ENCODE assay signal across 10 cellular contexts in genomic region chr21:16454371-16454770, GRCh38.
DNase-seq lines count a peak whose midpoint lies in the region; ATAC-seq and TF ChIP-seq lines count a peak whose summit lies in the region.
"Had no signal": no experiment of that assay in that cellular context is flagged by ENCODE, and none has a peak within 500 bp of the region (broad histone marks: within the 10 kb centered on the region; RNA-seq: fewer than 3 reads in every experiment).

No MANE protein-coding gene starts in this region.

- no peak overlapping the region for H3K27ac ChIP-seq in neural progenitor cell

- H3K36me3 Mint-ChIP-seq in neural progenitor cell: peaks cover 9% of the 10 kb centered on the region

- H3K4me1 Mint-ChIP-seq in neural progenitor cell: peaks cover 27% of the 10 kb centered on the region

- no peaks in the 10 kb centered on the region for H3K79me2 ChIP-seq in neural progenitor cell (ENCODE audit: low read depth)

- DNase-seq in HCEC 1CT: peak; percentile 43
- DNase-seq in OCI-M1 (lab: John Stamatoyannopoulos, UW): peak; percentile 28
- DNase-seq in neural progenitor cell (ENCODE audit: low spot score): no peak
- DNase-seq in activated T-cell treated with anti-CD3 and anti-CD28 coated beads, Interleukin-2, amount 50 U/mL, for 48 hours: no peak
- DNase-seq in activated CD4-positive, CD25-positive, alpha-beta regulatory T cell treated with anti-CD3 and anti-CD28 coated beads, Interleukin-2, amount 50 U/mL, for 72 hours: no peak
- no peak for DNase-seq in activated CD4-positive, alpha-beta T cell treated with anti-CD3 and anti-CD28 coated beads, Interleukin-2, amount 50 U/mL, for 1 hour
- DNase-seq in NCI-H226: no peak
- DNase-seq: activated naive CD4-positive, alpha-beta T cell treated with anti-CD3 and anti-CD28 coated beads, Interleukin-2, amount 50 U/mL, for 16 hours; head of caudate nucleus had no signal

- no peaks in the 10 kb centered on the region for H3K27me3 ChIP-seq in neural progenitor cell

- peaks cover 4% of the 10 kb centered on the region for H3K9me3 Mint-ChIP-seq in neural progenitor cell

- no peaks in the 10 kb centered on the region for H3K36me3 ChIP-seq in neural progenitor cell

- H3K4me1 ChIP-seq in neural progenitor cell: peaks cover 8% of the 10 kb centered on the region

- no peak overlapping the region for H3K4me3 Mint-ChIP-seq in neural progenitor cell

- H3K27me3 Mint-ChIP-seq in neural progenitor cell (ENCODE audit: insufficient read depth, low read depth): no peaks in the 10 kb centered on the region

- ATAC-seq in esophagus mucosa: peak; percentile 43

- no peak overlapping the region for H3K9ac ChIP-seq in neural progenitor cell

- no peak overlapping the region for H2AFZ ChIP-seq in neural progenitor cell (replicated peaks)

- no peak overlapping the region for H3K27ac Mint-ChIP-seq in neural progenitor cell

- H4K20me1 ChIP-seq in neural progenitor cell (ENCODE audit: low read depth): no peaks in the 10 kb centered on the region

- H3K9me3 ChIP-seq in neural progenitor cell (ENCODE audit: low read depth): no peaks in the 10 kb centered on the region

- H3K4me2 ChIP-seq in neural progenitor cell: no peak overlapping the region

- TF ChIP-seq CTCF in neural progenitor cell (IDR thresholded peaks at IDR 0.05): peak; percentile 26

- no peak overlapping the region for H3K4me3 ChIP-seq in neural progenitor cell

- H3F3A ChIP-seq in neural progenitor cell (ENCODE audit: low read depth): no peaks in the 10 kb centered on the region

Comparison
In these comparisons a context has a peak if more than half of its experiments do, and no peak if none do; other contexts are left out.
1. DNase-seq: peak in HCEC 1CT (single experiment) and OCI-M1 (single experiment); none in neural progenitor cell (single experiment), activated T-cell treated with anti-CD3 and anti-CD28 coated beads, Interleukin-2, amount 50 U/mL, for 48 hours (0 of 2), activated CD4-positive, CD25-positive, alpha-beta regulatory T cell treated with anti-CD3 and anti-CD28 coated beads, Interleukin-2, amount 50 U/mL, for 72 hours (single experiment), activated CD4-positive, alpha-beta T cell treated with anti-CD3 and anti-CD28 coated beads, Interleukin-2, amount 50 U/mL, for 1 hour (single experiment) and NCI-H226 (single experiment).